8 cellular contexts compared by ENCODE assay signal in genomic region chr18:23259701-23260661, GRCh38.
DNase-seq lines count a peak whose midpoint lies in the region; ATAC-seq and TF ChIP-seq lines count a peak whose summit lies in the region.

No MANE protein-coding gene starts in this region.

- peak; percentile 43 for DNase-seq in activated naive CD4-positive, alpha-beta T cell treated with anti-CD3 and anti-CD28 coated beads for 36 hours
- DNase-seq in activated naive CD4-positive, alpha-beta T cell treated with anti-CD3 and anti-CD28 coated beads, Interleukin-2, amount 50 U/mL, for 16 hours: no peak
- DNase-seq in NCI-H187 (lab: John Stamatoyannopoulos, UW) (peak; percentile 77 to 92), fibroblast of the aortic adventitia (ENCODE audit: low read depth) (peak; percentile 87), nephron progenitor cell (peak; percentile 85)
- peak; percentile 65 for DNase-seq in activated CD8-positive, alpha-beta memory T cell treated with anti-CD3 and anti-CD28 coated beads, Interleukin-2, amount 50 U/mL, for 48 hours

- H3K4me3 Mint-ChIP-seq in activated naive CD4-positive, alpha-beta T cell treated with anti-CD3 and anti-CD28 coated beads for 36 hours: peak overlapping the region; percentile 34
- H3K4me3 Mint-ChIP-seq in nephron progenitor cell: peak overlapping the region; percentile 63

- peak overlapping the region; percentile 33 for H3K4me3 ChIP-seq in fibroblast of the aortic adventitia (ENCODE audit: low read depth, low read length)

- intact Hi-C loops in activated naive CD4-positive, alpha-beta T cell treated with anti-CD3 and anti-CD28 coated beads for 36 hours (cut with micrococcal nuclease): loop anchor here (10.0 kb wide), 1 partner anchor 245 kb away; the partner anchor contains the start of gene RMC1

- CTCF ChIA-PET in activated naive CD4-positive, alpha-beta T cell treated with anti-CD3 and anti-CD28 coated beads for 36 hours (lab: Charles Lee): interaction anchor here (1.4 kb wide), 1 partner anchor 128 kb away, joined by 4 read pairs; no protein-coding TSS in a partner anchor

- H3K27me3 Mint-ChIP-seq in activated naive CD4-positive, alpha-beta T cell treated with anti-CD3 and anti-CD28 coated beads for 36 hours (ENCODE audit: low read depth): no peaks in the 10 kb centered on the region
- H3K27me3 Mint-ChIP-seq in nephron progenitor cell (ENCODE audit: low read depth, poor library complexity): no peaks in the 10 kb centered on the region

- TF ChIP-seq CTCF in fibroblast of the aortic adventitia (IDR thresholded peaks at IDR 0.05; ENCODE audit: insufficient read depth, low read length) (no peak), nephron progenitor cell (IDR thresholded peaks at IDR 0.05) (no peak)

- peaks cover 35% of the 10 kb centered on the region for H3K4me1 Mint-ChIP-seq in activated naive CD4-positive, alpha-beta T cell treated with anti-CD3 and anti-CD28 coated beads for 36 hours (ENCODE audit: low read depth)
- peaks cover 60% of the 10 kb centered on the region for H3K4me1 Mint-ChIP-seq in nephron progenitor cell

- H3K27ac Mint-ChIP-seq in activated naive CD4-positive, alpha-beta T cell treated with anti-CD3 and anti-CD28 coated beads for 36 hours: peak overlapping the region; percentile 61
- peak overlapping the region; percentile 95 for H3K27ac Mint-ChIP-seq in nephron progenitor cell

- no peaks in the 10 kb centered on the region for H3K9me3 Mint-ChIP-seq in activated naive CD4-positive, alpha-beta T cell treated with anti-CD3 and anti-CD28 coated beads for 36 hours
- H3K9me3 Mint-ChIP-seq in nephron progenitor cell: no peaks in the 10 kb centered on the region

- peak; percentile 53 for ATAC-seq in HG02610 (IDR thresholded peaks at IDR 0.05; ENCODE audit: unreplicated experiment)
- no peak for ATAC-seq in HG03342 (IDR thresholded peaks at IDR 0.05; ENCODE audit: unreplicated experiment)

- no peaks in the 10 kb centered on the region for H3K36me3 Mint-ChIP-seq in activated naive CD4-positive, alpha-beta T cell treated with anti-CD3 and anti-CD28 coated beads for 36 hours (ENCODE audit: low read depth)
- peaks cover 38% of the 10 kb centered on the region for H3K36me3 Mint-ChIP-seq in nephron progenitor cell (ENCODE audit: low read depth)
